ENCODE assay signal across 10 cellular contexts in genomic region chr1:13809461-13810159, GRCh38.
DNase-seq lines count a peak whose midpoint lies in the region; ATAC-seq and TF ChIP-seq lines count a peak whose summit lies in the region.
"Had no signal": no experiment of that assay in that cellular context is flagged by ENCODE, and none has a peak within 500 bp of the region (broad histone marks: within the 10 kb centered on the region; RNA-seq: fewer than 3 reads in every experiment).

No MANE protein-coding gene starts in this region.

- no peaks in the 10 kb centered on the region for H3K9me3 Mint-ChIP-seq in activated CD4-positive, alpha-beta T cell treated with anti-CD3 and anti-CD28 coated beads, Interleukin-2, amount 10 ng/mL, durations not matched to agents 7 days and 5 days
- no peaks in the 10 kb centered on the region for H3K9me3 Mint-ChIP-seq in activated CD4-positive, alpha-beta T cell treated with anti-CD3 and anti-CD28 coated beads, Interleukin-2, amount 10 ng/mL, durations not matched to agents 24 days and 14 days
- H3K9me3 Mint-ChIP-seq in memory B cell = no peaks in the 10 kb centered on the region

- CTCF ChIA-PET in activated CD4-positive, alpha-beta T cell treated with anti-CD3 and anti-CD28 coated beads, Interleukin-2, amount 10 ng/mL, durations not matched to agents 7 days and 5 days (lab: Charles Lee) = no interaction called here

- H3K27me3 Mint-ChIP-seq in activated CD4-positive, alpha-beta T cell treated with anti-CD3 and anti-CD28 coated beads, Interleukin-2, amount 10 ng/mL, durations not matched to agents 7 days and 5 days = no peaks in the 10 kb centered on the region
- H3K27me3 Mint-ChIP-seq in activated CD4-positive, alpha-beta T cell treated with anti-CD3 and anti-CD28 coated beads, Interleukin-2, amount 10 ng/mL, durations not matched to agents 24 days and 14 days = no peaks in the 10 kb centered on the region
- H3K27me3 Mint-ChIP-seq in T-helper 17 cell (no peaks in the 10 kb centered on the region), memory B cell (no peaks in the 10 kb centered on the region)

- TF ChIP-seq CTCF in GM12874 (IDR thresholded peaks at IDR 0.05; ENCODE audit: insufficient read depth, low read depth, low read length) = 0 out of 2 replicates have a peak, but pooled peaks have one; percentile 11

- no peak for DNase-seq in activated CD4-positive, alpha-beta T cell treated with anti-CD3 and anti-CD28 coated beads, Interleukin-2, amount 10 ng/mL, durations not matched to agents 7 days and 5 days
- DNase-seq in activated CD4-positive, alpha-beta T cell treated with anti-CD3 and anti-CD28 coated beads, Interleukin-2, amount 10 ng/mL, durations not matched to agents 24 days and 14 days = no peak
- DNase-seq in T-helper 17 cell = no peak
- DNase-seq in memory B cell (ENCODE audit: low spot score in 2 of 2) = no peak
- no peak for DNase-seq in NCI-H446 (lab: John Stamatoyannopoulos, UW)
- DNase-seq in HK-2 (ENCODE audit: unreplicated experiment) = no peak
- no peak for DNase-seq in MV-4-11 (lab: John Stamatoyannopoulos, UW)
- DNase-seq: foreskin melanocyte had no signal

- no peaks in the 10 kb centered on the region for H3K9me3 ChIP-seq in T-helper 17 cell (ENCODE audit: control insufficient read depth, low read length, poor library complexity, severe bottlenecking)
- H3K9me3 ChIP-seq: tibial artery had no signal

- no peak overlapping the region for H3K4me3 Mint-ChIP-seq in activated CD4-positive, alpha-beta T cell treated with anti-CD3 and anti-CD28 coated beads, Interleukin-2, amount 10 ng/mL, durations not matched to agents 7 days and 5 days
- H3K4me3 Mint-ChIP-seq in activated CD4-positive, alpha-beta T cell treated with anti-CD3 and anti-CD28 coated beads, Interleukin-2, amount 10 ng/mL, durations not matched to agents 24 days and 14 days = no peak overlapping the region
- no peak overlapping the region for H3K4me3 Mint-ChIP-seq in T-helper 17 cell
- no peak overlapping the region for H3K4me3 Mint-ChIP-seq in memory B cell

- peaks cover 24% of the 10 kb centered on the region for H3K4me1 Mint-ChIP-seq in activated CD4-positive, alpha-beta T cell treated with anti-CD3 and anti-CD28 coated beads, Interleukin-2, amount 10 ng/mL, durations not matched to agents 7 days and 5 days
- H3K4me1 Mint-ChIP-seq in activated CD4-positive, alpha-beta T cell treated with anti-CD3 and anti-CD28 coated beads, Interleukin-2, amount 10 ng/mL, durations not matched to agents 24 days and 14 days = peaks cover 9% of the 10 kb centered on the region
- H3K4me1 Mint-ChIP-seq in T-helper 17 cell (peaks cover 48% of the 10 kb centered on the region), memory B cell (peaks cover 43% of the 10 kb centered on the region)

- POLR2A ChIA-PET in activated CD4-positive, alpha-beta T cell treated with anti-CD3 and anti-CD28 coated beads, Interleukin-2, amount 10 ng/mL, durations not matched to agents 7 days and 5 days (lab: Charles Lee) = no interaction called here

- H3K27ac Mint-ChIP-seq in activated CD4-positive, alpha-beta T cell treated with anti-CD3 and anti-CD28 coated beads, Interleukin-2, amount 10 ng/mL, durations not matched to agents 7 days and 5 days = peak overlapping the region; percentile 26
- no peak overlapping the region for H3K27ac Mint-ChIP-seq in activated CD4-positive, alpha-beta T cell treated with anti-CD3 and anti-CD28 coated beads, Interleukin-2, amount 10 ng/mL, durations not matched to agents 24 days and 14 days
- H3K27ac Mint-ChIP-seq in T-helper 17 cell = peak overlapping the region; percentile 71
- peak overlapping the region; percentile 68 for H3K27ac Mint-ChIP-seq in memory B cell

- intact Hi-C loops in activated CD4-positive, alpha-beta T cell treated with anti-CD3 and anti-CD28 coated beads, Interleukin-2, amount 10 ng/mL, durations not matched to agents 24 days and 14 days (cut with micrococcal nuclease) = no loop called here

- no peaks in the 10 kb centered on the region for H3K36me3 Mint-ChIP-seq in activated CD4-positive, alpha-beta T cell treated with anti-CD3 and anti-CD28 coated beads, Interleukin-2, amount 10 ng/mL, durations not matched to agents 7 days and 5 days (ENCODE audit: low read depth)
- H3K36me3 Mint-ChIP-seq in activated CD4-positive, alpha-beta T cell treated with anti-CD3 and anti-CD28 coated beads, Interleukin-2, amount 10 ng/mL, durations not matched to agents 24 days and 14 days (ENCODE audit: low read depth) = no peaks in the 10 kb centered on the region
- H3K36me3 Mint-ChIP-seq in T-helper 17 cell (ENCODE audit: low read depth) (peaks cover 4% of the 10 kb centered on the region), memory B cell (peaks cover 18% of the 10 kb centered on the region)

- peak; percentile 59 for ATAC-seq in T-helper 17 cell
- ATAC-seq in memory B cell (ENCODE audit: low read depth) = no peak
